ENCODE assay signal across 12 cellular contexts in genomic region chr1:27719286-27720251, GRCh38. TPM values are rescaled to one million over a fixed set of nuclear protein-coding genes. Genes with fewer than 3 reads are reported as not detected.
DNase-seq lines count a peak whose midpoint lies in the region; ATAC-seq and TF ChIP-seq lines count a peak whose summit lies in the region.
"Had no signal": no experiment of that assay in that cellular context is flagged by ENCODE, and none has a peak within 500 bp of the region (broad histone marks: within the 10 kb centered on the region; RNA-seq: fewer than 3 reads in every experiment).

No MANE protein-coding gene starts in this region.

- H3K27ac ChIP-seq in fibroblast of lung (ENCODE audit: insufficient read depth, low read length), result no peak overlapping the region
- H3K27ac ChIP-seq: BLaER1 had no signal

- H3K9me3 ChIP-seq in fibroblast of lung (ENCODE audit: control insufficient read depth, insufficient read depth, low read depth, low read length), result no peaks in the 10 kb centered on the region
- H3K9me3 ChIP-seq: BLaER1 had no signal

- H3K36me3 Mint-ChIP-seq in activated CD4-positive, alpha-beta T cell treated with anti-CD3 and anti-CD28 coated beads, Interleukin-2, amount 10 ng/mL, durations not matched to agents 24 days and 14 days (ENCODE audit: low read depth), result peaks cover 2% of the 10 kb centered on the region
- H3K36me3 Mint-ChIP-seq in stimulated activated effector memory CD8-positive, alpha-beta T cell treated with anti-CD3 and anti-CD28 coated beads, Interleukin-12 subunit alpha, Interleukin-12 subunit beta, amount 100 ng/mL, for 72 hours, result no peaks in the 10 kb centered on the region

- no peak overlapping the region for H2AFZ ChIP-seq in fibroblast of lung (ENCODE audit: low read length)

- peaks cover 3% of the 10 kb centered on the region for H3K4me1 Mint-ChIP-seq in activated CD4-positive, alpha-beta T cell treated with anti-CD3 and anti-CD28 coated beads, Interleukin-2, amount 10 ng/mL, durations not matched to agents 24 days and 14 days
- peaks cover 7% of the 10 kb centered on the region for H3K4me1 Mint-ChIP-seq in stimulated activated effector memory CD8-positive, alpha-beta T cell treated with anti-CD3 and anti-CD28 coated beads, Interleukin-12 subunit alpha, Interleukin-12 subunit beta, amount 100 ng/mL, for 72 hours

- no peak overlapping the region for H3K4me2 ChIP-seq in fibroblast of lung (ENCODE audit: extremely low read depth, insufficient read depth, low read length)
- H3K4me2 ChIP-seq: BLaER1 had no signal

- no peak for ATAC-seq in stimulated activated effector memory CD8-positive, alpha-beta T cell treated with anti-CD3 and anti-CD28 coated beads, Interleukin-12 subunit alpha, Interleukin-12 subunit beta, amount 100 ng/mL, for 72 hours
- ATAC-seq in HG03095 (IDR thresholded peaks at IDR 0.05; ENCODE audit: unreplicated experiment) (no peak), GM18867 (IDR thresholded peaks at IDR 0.05; ENCODE audit: unreplicated experiment) (no peak)

- peaks cover 5% of the 10 kb centered on the region for H3K9me3 Mint-ChIP-seq in activated CD4-positive, alpha-beta T cell treated with anti-CD3 and anti-CD28 coated beads, Interleukin-2, amount 10 ng/mL, durations not matched to agents 24 days and 14 days
- H3K9me3 Mint-ChIP-seq in stimulated activated effector memory CD8-positive, alpha-beta T cell treated with anti-CD3 and anti-CD28 coated beads, Interleukin-12 subunit alpha, Interleukin-12 subunit beta, amount 100 ng/mL, for 72 hours, result peaks cover 9% of the 10 kb centered on the region

- H3K4me1 ChIP-seq in fibroblast of lung (ENCODE audit: control insufficient read depth, extremely low read depth, insufficient read depth, low read length), result no peaks in the 10 kb centered on the region

- H4K20me1 ChIP-seq in fibroblast of lung (ENCODE audit: control insufficient read depth, extremely low read depth, insufficient read depth, low read length), result no peaks in the 10 kb centered on the region
- H4K20me1 ChIP-seq: BLaER1 had no signal

- intact Hi-C loops in activated CD4-positive, alpha-beta T cell treated with anti-CD3 and anti-CD28 coated beads, Interleukin-2, amount 10 ng/mL, durations not matched to agents 24 days and 14 days (cut with micrococcal nuclease), result no loop called here

- H3K9ac ChIP-seq in fibroblast of lung (ENCODE audit: insufficient read depth, low read length), result no peak overlapping the region
- H3K9ac ChIP-seq: BLaER1 had no signal

- DNase-seq in activated CD4-positive, alpha-beta T cell treated with anti-CD3 and anti-CD28 coated beads, Interleukin-2, amount 10 ng/mL, durations not matched to agents 24 days and 14 days, result peak; percentile 67
- DNase-seq in activated CD4-positive, alpha-beta T cell treated with anti-CD3 and anti-CD28 coated beads, Interleukin-2, amount 50 U/mL, for 4 hours, result no peak
- DNase-seq in OCI-M1 (lab: John Stamatoyannopoulos, UW) (peak; percentile 34), fibroblast of lung (ENCODE audit: low read depth in 2 of 2) (peak in 1 of 2 donors; percentile 31), cerebellar cortex (ENCODE audit: low spot score) (no peak)
- DNase-seq in stimulated activated effector memory CD8-positive, alpha-beta T cell treated with anti-CD3 and anti-CD28 coated beads, Interleukin-12 subunit alpha, Interleukin-12 subunit beta, amount 100 ng/mL, for 72 hours (ENCODE audit: low spot score in 2 of 2), result no peak
- DNase-seq: activated T-cell treated with anti-CD3 and anti-CD28 coated beads, Interleukin-2, amount 50 U/mL, for 24 hours; effector CD8-positive, alpha-beta T cell; MG63 had no signal

- H3K27me3 ChIP-seq in fibroblast of lung (ENCODE audit: control insufficient read depth, insufficient read depth, low read length), result peaks cover 10% of the 10 kb centered on the region
- H3K27me3 ChIP-seq: BLaER1, MG63 had no signal

- no peak overlapping the region for H3K27ac Mint-ChIP-seq in activated CD4-positive, alpha-beta T cell treated with anti-CD3 and anti-CD28 coated beads, Interleukin-2, amount 10 ng/mL, durations not matched to agents 24 days and 14 days
- peak overlapping the region; percentile 1 for H3K27ac Mint-ChIP-seq in stimulated activated effector memory CD8-positive, alpha-beta T cell treated with anti-CD3 and anti-CD28 coated beads, Interleukin-12 subunit alpha, Interleukin-12 subunit beta, amount 100 ng/mL, for 72 hours
- H3K27ac Mint-ChIP-seq: activated T-cell treated with anti-CD3 and anti-CD28 coated beads, Interleukin-2, amount 50 U/mL, for 24 hours had no signal

- H3K36me3 ChIP-seq in fibroblast of lung (ENCODE audit: control insufficient read depth, insufficient read depth, low read length), result no peaks in the 10 kb centered on the region
- H3K36me3 ChIP-seq: BLaER1, MG63 had no signal

- peaks cover 29% of the 10 kb centered on the region for H3K27me3 Mint-ChIP-seq in activated CD4-positive, alpha-beta T cell treated with anti-CD3 and anti-CD28 coated beads, Interleukin-2, amount 10 ng/mL, durations not matched to agents 24 days and 14 days

- H3K79me2 ChIP-seq in fibroblast of lung (ENCODE audit: control insufficient read depth, insufficient read depth, low read length), result no peaks in the 10 kb centered on the region

- H3K4me3 Mint-ChIP-seq in activated CD4-positive, alpha-beta T cell treated with anti-CD3 and anti-CD28 coated beads, Interleukin-2, amount 10 ng/mL, durations not matched to agents 24 days and 14 days, result no peak overlapping the region
- H3K4me3 Mint-ChIP-seq in stimulated activated effector memory CD8-positive, alpha-beta T cell treated with anti-CD3 and anti-CD28 coated beads, Interleukin-12 subunit alpha, Interleukin-12 subunit beta, amount 100 ng/mL, for 72 hours, result no peak overlapping the region
- H3K4me3 Mint-ChIP-seq: activated T-cell treated with anti-CD3 and anti-CD28 coated beads, Interleukin-2, amount 50 U/mL, for 24 hours had no signal

- no peak overlapping the region for H3K4me3 ChIP-seq in fibroblast of lung (replicated peaks in 1 of 4; ENCODE audit: control extremely low read depth in 1 of 4, insufficient read depth in 1 of 4, low read depth in 3 of 4, low read length in 4 of 4)
- H3K4me3 ChIP-seq: BLaER1, MG63 had no signal

- peak; percentile 51 to 53 for TF ChIP-seq CTCF in fibroblast of lung (conservative IDR thresholded peaks at IDR 0.05 in 1 of 2, IDR thresholded peaks at IDR 0.05 in 1 of 2; ENCODE audit: low read depth in 1 of 2, low read length in 2 of 2)

RNA-seq across cellular contexts. Expression of gene FAM76A, which starts 6.2 kb away (rescaled TPM):
- total RNA-seq in activated CD4-positive, alpha-beta T cell treated with anti-CD3 and anti-CD28 coated beads, Interleukin-2, amount 10 ng/mL, durations not matched to agents 24 days and 14 days, result 11.9 and 13.8 TPM in 2 replicates
- 13.1 and 17.5 TPM in 2 replicates for total RNA-seq in fibroblast of lung
- polyA plus RNA-seq in fibroblast of lung, result 9.2 and 13.5 TPM in 2 replicates
- 6.3 and 9.2 TPM in 2 replicates for polyA plus RNA-seq in fibroblast of lung (2012)
- polyA minus RNA-seq in fibroblast of lung (ENCODE audit: low replicate concordance), result 2.0 and 9.5 TPM in 2 replicates

RNA-seq across cellular contexts. Expression of gene IFI6, which starts 47.6 kb away (rescaled TPM):
- total RNA-seq in activated CD4-positive, alpha-beta T cell treated with anti-CD3 and anti-CD28 coated beads, Interleukin-2, amount 10 ng/mL, durations not matched to agents 24 days and 14 days, result 53.2 and 55.5 TPM in 2 replicates
- total RNA-seq in fibroblast of lung, result 64.7 and 68.4 TPM in 2 replicates
- 14.9 and 43.7 TPM in 2 replicates for polyA plus RNA-seq in fibroblast of lung
- polyA plus RNA-seq in fibroblast of lung (2012), result 47.0 and 126 TPM in 2 replicates
- 5.5 and 11.9 TPM in 2 replicates for polyA minus RNA-seq in fibroblast of lung (ENCODE audit: low replicate concordance)

RNA-seq across cellular contexts. Expression of gene STX12, which starts 53.5 kb away (rescaled TPM):
- total RNA-seq in activated CD4-positive, alpha-beta T cell treated with anti-CD3 and anti-CD28 coated beads, Interleukin-2, amount 10 ng/mL, durations not matched to agents 24 days and 14 days, result 28.5 and 28.8 TPM in 2 replicates
- 60.8 and 62.1 TPM in 2 replicates for total RNA-seq in fibroblast of lung
- 36.0 and 76.7 TPM in 2 replicates for polyA plus RNA-seq in fibroblast of lung
- 28.5 and 56.0 TPM in 2 replicates for polyA plus RNA-seq in fibroblast of lung (2012)
- 8.1 and 24.2 TPM in 2 replicates for polyA minus RNA-seq in fibroblast of lung (ENCODE audit: low replicate concordance)

Comparison
In these comparisons a context has a peak if more than half of its experiments do, and no peak if none do; other contexts are left out.
1. DNase-seq: peak in activated CD4-positive, alpha-beta T cell treated with anti-CD3 and anti-CD28 coated beads, Interleukin-2, amount 10 ng/mL, durations not matched to agents 24 days and 14 days (single experiment) and OCI-M1 (single experiment); none in activated CD4-positive, alpha-beta T cell treated with anti-CD3 and anti-CD28 coated beads, Interleukin-2, amount 50 U/mL, for 4 hours (0 of 2), stimulated activated effector memory CD8-positive, alpha-beta T cell treated with anti-CD3 and anti-CD28 coated beads, Interleukin-12 subunit alpha, Interleukin-12 subunit beta, amount 100 ng/mL, for 72 hours (0 of 2) and cerebellar cortex (single experiment).